ENCODE assay signal across 8 cellular contexts in the genomic region with DNA sequence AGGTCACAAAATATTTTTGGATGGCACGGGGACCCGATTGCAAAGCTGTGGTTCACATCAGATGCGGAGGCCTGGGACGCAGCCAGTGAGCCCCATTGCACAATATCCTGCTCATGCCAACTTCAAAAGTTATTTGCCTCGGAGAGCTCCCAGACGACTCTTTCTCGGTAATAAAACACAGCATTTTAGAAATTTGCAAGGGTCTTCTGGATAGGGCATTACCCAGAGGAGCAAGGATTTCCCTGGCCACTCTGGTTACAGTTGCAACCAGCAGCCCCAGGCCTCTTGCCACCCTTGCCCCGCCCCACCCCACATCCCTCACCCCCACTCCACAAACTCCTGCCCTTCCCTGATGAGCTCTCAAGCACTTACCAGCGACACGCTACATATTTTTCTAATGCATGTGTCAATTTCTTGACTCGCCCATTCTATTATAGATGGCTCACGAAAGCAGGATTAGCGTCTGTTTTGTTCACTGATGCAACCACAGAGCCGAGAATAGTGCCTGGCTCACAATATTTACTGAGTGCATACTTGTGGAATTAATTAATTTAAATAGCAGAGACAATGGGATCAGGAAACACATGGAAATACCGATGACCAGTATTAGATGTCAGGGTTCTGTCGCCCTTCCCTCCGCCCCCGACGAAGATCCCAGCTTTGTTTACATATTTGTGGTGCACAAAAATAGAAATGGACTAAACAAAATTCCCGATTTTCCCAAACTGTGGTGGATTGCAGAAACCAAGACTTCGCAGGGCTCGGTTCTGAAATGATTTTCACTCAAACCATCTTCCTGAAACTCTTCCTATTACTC.
DNase-seq lines count a peak whose midpoint lies in the region; ATAC-seq and TF ChIP-seq lines count a peak whose summit lies in the region.

No MANE protein-coding gene starts in this region.

- H3F3A ChIP-seq in GM23338 (replicated peaks; ENCODE audit: low read depth), result no peaks in the 10 kb centered on the region

- no peaks in the 10 kb centered on the region for H3K27me3 ChIP-seq in GM23338 (ENCODE audit: insufficient read depth)

- H2AFZ ChIP-seq in GM23338, result no peak overlapping the region

- H3K4me3 Mint-ChIP-seq in GM23338, result no peak overlapping the region

- H3K27me3 Mint-ChIP-seq in GM23338 (ENCODE audit: insufficient read depth, low read depth, poor library complexity), result no peaks in the 10 kb centered on the region

- no peak; the same call in 2 of the 3 replicates for ATAC-seq in GM23338
- peak; percentile 89 for ATAC-seq in esophagus mucosa
- ATAC-seq in activated CD4-positive, CD25-positive, alpha-beta regulatory T cell treated with anti-CD3 and anti-CD28 coated beads, Interleukin-2, amount 50 U/mL, for 24 hours, result no peak

- H3K27ac ChIP-seq in GM23338 (ENCODE audit: low read depth), result no peak overlapping the region

- no peak overlapping the region for H3K4me3 ChIP-seq in GM23338

- H3K36me3 ChIP-seq in GM23338 (ENCODE audit: insufficient read depth), result no peaks in the 10 kb centered on the region

- H3K36me3 Mint-ChIP-seq in GM23338 (ENCODE audit: low read depth), result no peaks in the 10 kb centered on the region

- H4K20me1 ChIP-seq in GM23338 (replicated peaks; ENCODE audit: insufficient read depth), result no peaks in the 10 kb centered on the region

- H3K4me1 Mint-ChIP-seq in GM23338, result peaks cover 21% of the 10 kb centered on the region

- DNase-seq in GM23338 (ENCODE audit: low spot score), result no peak
- DNase-seq in NOMO-1 treated with DMSO at 0.1 percent for 48 hours (lab: John Stamatoyannopoulos, UW; ENCODE audit: unreplicated experiment), result peak; percentile 99
- peak; percentile 9 for DNase-seq in pons (ENCODE audit: low spot score)
- no peak for DNase-seq in activated effector memory CD4-positive, alpha-beta T cell treated with Interleukin-2 at 50 U/mL for 16 hours
- DNase-seq in RKO (ENCODE audit: low spot score), result no peak
- DNase-seq in GM19238 (ENCODE audit: insufficient read length, low spot score), result no peak

- H3K27ac Mint-ChIP-seq in GM23338, result no peak overlapping the region

- H3K4me2 ChIP-seq in GM23338, result peak overlapping the region; percentile 24; the same call in 1 of the 2 replicates

- no peaks in the 10 kb centered on the region; the same call in 2 of the 3 replicates for H3K9me3 Mint-ChIP-seq in GM23338

- peaks cover 9% of the 10 kb centered on the region for H3K4me1 ChIP-seq in GM23338 (ENCODE audit: insufficient read depth)

- no peaks in the 10 kb centered on the region for H3K79me2 ChIP-seq in GM23338 (replicated peaks; ENCODE audit: insufficient read depth)

- no peaks in the 10 kb centered on the region for H3K9me2 ChIP-seq in GM23338 (ENCODE audit: insufficient read depth)

- TF ChIP-seq CTCF in GM23338 (conservative IDR thresholded peaks at IDR 0.05; ENCODE audit: low read depth in 2 of 2), result no peak

TF ChIP-seq in GM23338, 12 proteins besides CTCF, POLR2A, EP300 and RAD21 (continues in another document):
- TF ChIP-seq EZH2 (IDR thresholded peaks at IDR 0.05; ENCODE audit: low read depth, unreplicated experiment), result no peak
- TF ChIP-seq JUNB (IDR thresholded peaks at IDR 0.05; ENCODE audit: unreplicated experiment), result no peak
- TF ChIP-seq STAT1 (IDR thresholded peaks at IDR 0.05; ENCODE audit: unreplicated experiment), result no peak
- TF ChIP-seq NANOG (IDR thresholded peaks at IDR 0.05; ENCODE audit: borderline replicate concordance), result no peak
- TF ChIP-seq, protein P1, sequence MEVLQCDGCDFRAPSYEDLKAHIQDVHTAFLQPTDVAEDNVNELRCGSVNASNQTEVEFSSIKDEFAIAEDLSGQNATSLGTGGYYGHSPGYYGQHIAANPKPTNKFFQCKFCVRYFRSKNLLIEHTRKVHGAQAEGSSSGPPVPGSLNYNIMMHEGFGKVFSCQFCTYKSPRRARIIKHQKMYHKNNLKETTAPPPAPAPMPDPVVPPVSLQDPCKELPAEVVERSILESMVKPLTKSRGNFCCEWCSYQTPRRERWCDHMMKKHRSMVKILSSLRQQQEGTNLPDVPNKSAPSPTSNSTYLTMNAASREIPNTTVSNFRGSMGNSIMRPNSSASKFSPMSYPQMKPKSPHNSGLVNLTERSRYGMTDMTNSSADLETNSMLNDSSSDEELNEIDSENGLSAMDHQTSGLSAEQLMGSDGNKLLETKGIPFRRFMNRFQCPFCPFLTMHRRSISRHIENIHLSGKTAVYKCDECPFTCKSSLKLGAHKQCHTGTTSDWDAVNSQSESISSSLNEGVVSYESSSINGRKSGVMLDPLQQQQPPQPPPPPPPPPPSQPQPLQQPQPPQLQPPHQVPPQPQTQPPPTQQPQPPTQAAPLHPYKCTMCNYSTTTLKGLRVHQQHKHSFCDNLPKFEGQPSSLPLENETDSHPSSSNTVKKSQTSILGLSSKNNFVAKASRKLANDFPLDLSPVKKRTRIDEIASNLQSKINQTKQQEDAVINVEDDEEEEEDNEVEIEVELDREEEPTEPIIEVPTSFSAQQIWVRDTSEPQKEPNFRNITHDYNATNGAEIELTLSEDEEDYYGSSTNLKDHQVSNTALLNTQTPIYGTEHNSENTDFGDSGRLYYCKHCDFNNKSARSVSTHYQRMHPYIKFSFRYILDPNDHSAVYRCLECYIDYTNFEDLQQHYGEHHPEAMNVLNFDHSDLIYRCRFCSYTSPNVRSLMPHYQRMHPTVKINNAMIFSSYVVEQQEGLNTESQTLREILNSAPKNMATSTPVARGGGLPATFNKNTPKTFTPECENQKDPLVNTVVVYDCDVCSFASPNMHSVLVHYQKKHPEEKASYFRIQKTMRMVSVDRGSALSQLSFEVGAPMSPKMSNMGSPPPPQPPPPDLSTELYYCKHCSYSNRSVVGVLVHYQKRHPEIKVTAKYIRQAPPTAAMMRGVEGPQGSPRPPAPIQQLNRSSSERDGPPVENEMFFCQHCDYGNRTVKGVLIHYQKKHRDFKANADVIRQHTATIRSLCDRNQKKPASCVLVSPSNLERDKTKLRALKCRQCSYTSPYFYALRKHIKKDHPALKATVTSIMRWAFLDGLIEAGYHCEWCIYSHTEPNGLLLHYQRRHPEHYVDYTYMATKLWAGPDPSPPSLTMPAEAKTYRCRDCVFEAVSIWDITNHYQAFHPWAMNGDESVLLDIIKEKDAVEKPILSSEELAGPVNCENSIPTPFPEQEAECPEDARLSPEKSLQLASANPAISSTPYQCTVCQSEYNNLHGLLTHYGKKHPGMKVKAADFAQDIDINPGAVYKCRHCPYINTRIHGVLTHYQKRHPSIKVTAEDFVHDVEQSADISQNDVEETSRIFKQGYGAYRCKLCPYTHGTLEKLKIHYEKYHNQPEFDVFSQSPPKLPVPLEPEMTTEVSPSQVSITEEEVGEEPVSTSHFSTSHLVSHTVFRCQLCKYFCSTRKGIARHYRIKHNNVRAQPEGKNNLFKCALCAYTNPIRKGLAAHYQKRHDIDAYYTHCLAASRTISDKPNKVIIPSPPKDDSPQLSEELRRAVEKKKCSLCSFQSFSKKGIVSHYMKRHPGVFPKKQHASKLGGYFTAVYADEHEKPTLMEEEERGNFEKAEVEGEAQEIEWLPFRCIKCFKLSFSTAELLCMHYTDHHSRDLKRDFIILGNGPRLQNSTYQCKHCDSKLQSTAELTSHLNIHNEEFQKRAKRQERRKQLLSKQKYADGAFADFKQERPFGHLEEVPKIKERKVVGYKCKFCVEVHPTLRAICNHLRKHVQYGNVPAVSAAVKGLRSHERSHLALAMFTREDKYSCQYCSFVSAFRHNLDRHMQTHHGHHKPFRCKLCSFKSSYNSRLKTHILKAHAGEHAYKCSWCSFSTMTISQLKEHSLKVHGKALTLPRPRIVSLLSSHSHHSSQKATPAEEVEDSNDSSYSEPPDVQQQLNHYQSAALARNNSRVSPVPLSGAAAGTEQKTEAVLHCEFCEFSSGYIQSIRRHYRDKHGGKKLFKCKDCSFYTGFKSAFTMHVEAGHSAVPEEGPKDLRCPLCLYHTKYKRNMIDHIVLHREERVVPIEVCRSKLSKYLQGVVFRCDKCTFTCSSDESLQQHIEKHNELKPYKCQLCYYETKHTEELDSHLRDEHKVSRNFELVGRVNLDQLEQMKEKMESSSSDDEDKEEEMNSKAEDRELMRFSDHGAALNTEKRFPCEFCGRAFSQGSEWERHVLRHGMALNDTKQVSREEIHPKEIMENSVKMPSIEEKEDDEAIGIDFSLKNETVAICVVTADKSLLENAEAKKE (CRISPR knock-in tag; IDR thresholded peaks at IDR 0.05), result no peak
- TF ChIP-seq ETS1 (IDR thresholded peaks at IDR 0.05), result no peak
- no peak for TF ChIP-seq CREB1 (CRISPR knock-in tag; IDR thresholded peaks at IDR 0.05; ENCODE audit: low read depth)
- TF ChIP-seq POLR2AphosphoS5 (IDR thresholded peaks at IDR 0.05; ENCODE audit: low read depth), result no peak

Comparison
In these comparisons a context has a peak if more than half of its experiments do, and no peak if none do; other contexts are left out.
1. DNase-seq: peak in NOMO-1 treated with DMSO at 0.1 percent for 48 hours (single experiment) and pons (single experiment); none in GM23338 (single experiment), activated effector memory CD4-positive, alpha-beta T cell treated with Interleukin-2 at 50 U/mL for 16 hours (single experiment), RKO (single experiment) and GM19238 (single experiment).